In genomic region chr10:34904191-34904590, GRCh38 we compare ENCODE assay signal across 29 cellular contexts.
"Had no signal": no experiment of that assay in that cellular context is flagged by ENCODE, and none has a peak within 500 bp of the region (broad histone marks: within the 10 kb centered on the region; RNA-seq: fewer than 3 reads in every experiment).

No MANE protein-coding gene starts in this region.

- H3K4me1 ChIP-seq: body of pancreas had no signal

- H3K9me3 ChIP-seq: adrenal gland, body of pancreas had no signal

- FAIRE-seq: colon had no signal

- ATAC-seq: activated CD4-positive, CD25-positive, alpha-beta regulatory T cell treated with anti-CD3 and anti-CD28 coated beads, Interleukin-2, amount 50 U/mL, for 24 hours; activated CD8-positive, alpha-beta T cell treated with anti-CD3 and anti-CD28 coated beads for 36 hours; activated naive CD8-positive, alpha-beta T cell treated with anti-CD3 and anti-CD28 coated beads, Interleukin-2, amount 50 U/mL, for 24 hours; activated T-cell treated with anti-CD3 and anti-CD28 coated beads, Interleukin-2, amount 50 U/mL, for 4 hours; activated T-helper 17 cell treated with anti-CD3 and anti-CD28 coated beads, Interleukin-2, amount 50 U/mL, for 72 hours; body of pancreas; effector memory CD8-positive, alpha-beta T cell; T-helper 17 cell had no signal

- H3K36me3 ChIP-seq: adrenal gland, WERI-Rb-1 had no signal

- DNase-seq: activated B cell treated with CpG ODN at 0.5 μM for 24 hours; activated CD4-positive, alpha-beta T cell treated with anti-CD3 and anti-CD28 coated beads for 48 hours; activated CD4-positive, alpha-beta T cell treated with anti-CD3 and anti-CD28 coated beads, Interleukin-2, amount 50 U/mL, for 1 hour; activated CD4-positive, alpha-beta T cell treated with anti-CD3 and anti-CD28 coated beads, Interleukin-2, amount 50 U/mL, for 48 hours; activated CD8-positive, alpha-beta memory T cell treated with anti-CD3 and anti-CD28 coated beads for 24 hours; activated CD8-positive, alpha-beta T cell treated with anti-CD3 and anti-CD28 coated beads for 36 hours; activated effector memory CD4-positive, alpha-beta T cell treated with anti-CD3 and anti-CD28 coated beads, Interleukin-2, amount 50 U/mL, for 16 hours; activated naive CD4-positive, alpha-beta T cell treated with anti-CD3 and anti-CD28 coated beads for 36 hours; activated naive CD8-positive, alpha-beta T cell treated with anti-CD3 and anti-CD28 coated beads for 36 hours; activated naive CD8-positive, alpha-beta T cell treated with anti-CD3 and anti-CD28 coated beads, Interleukin-2, amount 50 U/mL, for 24 hours; activated T-cell treated with anti-CD3 and anti-CD28 coated beads, Interleukin-2, amount 50 U/mL, for 4 hours; adrenal gland; amygdala; aorta; body of pancreas; caudate nucleus; cortex of kidney; dermis blood vessel endothelial cell; effector CD4-positive, alpha-beta T cell; effector memory CD8-positive, alpha-beta T cell; erythroblast; foreskin fibroblast; T-helper 1 cell; T-helper 17 cell; T1000; WERI-Rb-1 had no signal

- H3K27me3 ChIP-seq: adrenal gland, body of pancreas had no signal

- H3K27ac ChIP-seq: adrenal gland, body of pancreas, WERI-Rb-1 had no signal

- H3K4me3 ChIP-seq: adrenal gland, body of pancreas had no signal
